17 cellular contexts compared by ENCODE assay signal in genomic region chr4:141571368-141571767, GRCh38.
A peak's percentile ranks its signal among the peaks of the same experiment; 100 is the strongest.
DNase-seq lines count a peak whose midpoint lies in the region; ATAC-seq and TF ChIP-seq lines count a peak whose summit lies in the region.
"Had no signal": no experiment of that assay in that cellular context is flagged by ENCODE, and none has a peak within 500 bp of the region (broad histone marks: within the 10 kb centered on the region; RNA-seq: fewer than 3 reads in every experiment).

No MANE protein-coding gene starts in this region.

- peaks cover 3% of the 10 kb centered on the region for H3K4me1 Mint-ChIP-seq in progenitor cell of endocrine pancreas (ENCODE audit: low read depth)
- H3K4me1 Mint-ChIP-seq: activated naive CD4-positive, alpha-beta T cell treated with anti-CD3 and anti-CD28 coated beads, Interleukin-2, amount 10 ng/mL, durations not matched to agents 7 days and 5 days; natural killer cell had no signal

- no peak overlapping the region for H3K4me3 ChIP-seq in fibroblast of mammary gland (ENCODE audit: control insufficient read depth, low read depth, low read length)
- H3K4me3 ChIP-seq: lung, psoas muscle had no signal

- no peaks in the 10 kb centered on the region for H3K27me3 Mint-ChIP-seq in progenitor cell of endocrine pancreas
- H3K27me3 Mint-ChIP-seq: activated naive CD4-positive, alpha-beta T cell treated with anti-CD3 and anti-CD28 coated beads, Interleukin-2, amount 10 ng/mL, durations not matched to agents 7 days and 5 days had no signal

- H3K36me3 Mint-ChIP-seq in progenitor cell of endocrine pancreas (ENCODE audit: insufficient read depth): no peaks in the 10 kb centered on the region
- H3K36me3 Mint-ChIP-seq: activated naive CD4-positive, alpha-beta T cell treated with anti-CD3 and anti-CD28 coated beads, Interleukin-2, amount 10 ng/mL, durations not matched to agents 7 days and 5 days; natural killer cell had no signal

- H3K9me3 Mint-ChIP-seq in progenitor cell of endocrine pancreas (ENCODE audit: low read depth): no peaks in the 10 kb centered on the region
- H3K9me3 Mint-ChIP-seq: activated naive CD4-positive, alpha-beta T cell treated with anti-CD3 and anti-CD28 coated beads, Interleukin-2, amount 10 ng/mL, durations not matched to agents 7 days and 5 days; natural killer cell had no signal

- H3K4me3 Mint-ChIP-seq in progenitor cell of endocrine pancreas (ENCODE audit: low read depth): no peak overlapping the region
- H3K4me3 Mint-ChIP-seq: activated naive CD4-positive, alpha-beta T cell treated with anti-CD3 and anti-CD28 coated beads, Interleukin-2, amount 10 ng/mL, durations not matched to agents 7 days and 5 days; natural killer cell had no signal

- TF ChIP-seq CTCF in fibroblast of mammary gland (conservative IDR thresholded peaks at IDR 0.05; ENCODE audit: control insufficient read depth, insufficient read depth, low read depth, low read length) (no peak), progenitor cell of endocrine pancreas (IDR thresholded peaks at IDR 0.05; ENCODE audit: unreplicated experiment) (no peak)

- H3K27ac Mint-ChIP-seq in progenitor cell of endocrine pancreas: no peak overlapping the region
- H3K27ac Mint-ChIP-seq: activated naive CD4-positive, alpha-beta T cell treated with anti-CD3 and anti-CD28 coated beads, Interleukin-2, amount 10 ng/mL, durations not matched to agents 7 days and 5 days; natural killer cell had no signal

- DNase-seq in DMS53 (lab: John Stamatoyannopoulos, UW) (peak; percentile 5), DMS53 treated with DMSO at 0.1 percent for 48 hours (lab: John Stamatoyannopoulos, UW; ENCODE audit: unreplicated experiment) (no peak), fibroblast of mammary gland (ENCODE audit: low read depth) (peak; percentile 49), renal cortical epithelial cell (ENCODE audit: low read depth) (peak; percentile 62), progenitor cell of endocrine pancreas (ENCODE audit: low spot score, unreplicated experiment) (no peak), Kasumi-1 (lab: John Stamatoyannopoulos, UW) (no peak)
- DNase-seq: activated CD4-positive, alpha-beta T cell treated with anti-CD3 and anti-CD28 coated beads for 4 hours; activated naive CD4-positive, alpha-beta T cell treated with anti-CD3 and anti-CD28 coated beads, Interleukin-2, amount 10 ng/mL, durations not matched to agents 7 days and 5 days; natural killer cell; NCI-H146; NCI-H446 treated with DMSO at 0.1 percent for 48 hours; psoas muscle; stimulated activated naive CD4-positive, alpha-beta T cell treated with Interleukin-2 at 50 U/mL for 16 hours; trophoblast cell had no signal

- ATAC-seq in SK-N-SH treated with all-trans-retinoic acid at 6 μM for 48 hours (peak; percentile 80), GM21526 (IDR thresholded peaks at IDR 0.05; ENCODE audit: low FRiP score, unreplicated experiment) (no peak)
- ATAC-seq: natural killer cell, psoas muscle had no signal

TF ChIP-seq in SK-N-SH treated with all-trans-retinoic acid at 6 μM for 48 hours, 23 proteins besides CTCF, POLR2A, EP300 and RAD21:
- TF ChIP-seq ZNF70 (CRISPR knock-in tag; IDR thresholded peaks at IDR 0.05): no peak
- no peak for TF ChIP-seq ZC3H10 (CRISPR knock-in tag; IDR thresholded peaks at IDR 0.05)
- no peak for TF ChIP-seq ZFP30 (CRISPR knock-in tag; IDR thresholded peaks at IDR 0.05)
- TF ChIP-seq BACH2 (CRISPR knock-in tag; IDR thresholded peaks at IDR 0.05; ENCODE audit: borderline replicate concordance): no peak
- TF ChIP-seq ESRRG (CRISPR knock-in tag; IDR thresholded peaks at IDR 0.05): no peak
- TF ChIP-seq, protein P1, sequence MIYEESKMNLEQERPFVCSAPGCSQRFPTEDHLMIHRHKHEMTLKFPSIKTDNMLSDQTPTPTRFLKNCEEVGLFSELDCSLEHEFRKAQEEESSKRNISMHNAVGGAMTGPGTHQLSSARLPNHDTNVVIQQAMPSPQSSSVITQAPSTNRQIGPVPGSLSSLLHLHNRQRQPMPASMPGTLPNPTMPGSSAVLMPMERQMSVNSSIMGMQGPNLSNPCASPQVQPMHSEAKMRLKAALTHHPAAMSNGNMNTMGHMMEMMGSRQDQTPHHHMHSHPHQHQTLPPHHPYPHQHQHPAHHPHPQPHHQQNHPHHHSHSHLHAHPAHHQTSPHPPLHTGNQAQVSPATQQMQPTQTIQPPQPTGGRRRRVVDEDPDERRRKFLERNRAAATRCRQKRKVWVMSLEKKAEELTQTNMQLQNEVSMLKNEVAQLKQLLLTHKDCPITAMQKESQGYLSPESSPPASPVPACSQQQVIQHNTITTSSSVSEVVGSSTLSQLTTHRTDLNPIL (CRISPR knock-in tag; IDR thresholded peaks at IDR 0.05; ENCODE audit: low read depth): no peak
- TF ChIP-seq, protein P2, sequence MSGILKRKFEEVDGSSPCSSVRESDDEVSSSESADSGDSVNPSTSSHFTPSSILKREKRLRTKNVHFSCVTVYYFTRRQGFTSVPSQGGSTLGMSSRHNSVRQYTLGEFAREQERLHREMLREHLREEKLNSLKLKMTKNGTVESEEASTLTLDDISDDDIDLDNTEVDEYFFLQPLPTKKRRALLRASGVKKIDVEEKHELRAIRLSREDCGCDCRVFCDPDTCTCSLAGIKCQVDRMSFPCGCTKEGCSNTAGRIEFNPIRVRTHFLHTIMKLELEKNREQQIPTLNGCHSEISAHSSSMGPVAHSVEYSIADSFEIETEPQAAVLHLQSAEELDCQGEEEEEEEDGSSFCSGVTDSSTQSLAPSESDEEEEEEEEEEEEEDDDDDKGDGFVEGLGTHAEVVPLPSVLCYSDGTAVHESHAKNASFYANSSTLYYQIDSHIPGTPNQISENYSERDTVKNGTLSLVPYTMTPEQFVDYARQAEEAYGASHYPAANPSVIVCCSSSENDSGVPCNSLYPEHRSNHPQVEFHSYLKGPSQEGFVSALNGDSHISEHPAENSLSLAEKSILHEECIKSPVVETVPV (CRISPR knock-in tag; IDR thresholded peaks at IDR 0.05): no peak
- TF ChIP-seq TSHZ2 (CRISPR knock-in tag; IDR thresholded peaks at IDR 0.05): no peak
- TF ChIP-seq, protein P3, sequence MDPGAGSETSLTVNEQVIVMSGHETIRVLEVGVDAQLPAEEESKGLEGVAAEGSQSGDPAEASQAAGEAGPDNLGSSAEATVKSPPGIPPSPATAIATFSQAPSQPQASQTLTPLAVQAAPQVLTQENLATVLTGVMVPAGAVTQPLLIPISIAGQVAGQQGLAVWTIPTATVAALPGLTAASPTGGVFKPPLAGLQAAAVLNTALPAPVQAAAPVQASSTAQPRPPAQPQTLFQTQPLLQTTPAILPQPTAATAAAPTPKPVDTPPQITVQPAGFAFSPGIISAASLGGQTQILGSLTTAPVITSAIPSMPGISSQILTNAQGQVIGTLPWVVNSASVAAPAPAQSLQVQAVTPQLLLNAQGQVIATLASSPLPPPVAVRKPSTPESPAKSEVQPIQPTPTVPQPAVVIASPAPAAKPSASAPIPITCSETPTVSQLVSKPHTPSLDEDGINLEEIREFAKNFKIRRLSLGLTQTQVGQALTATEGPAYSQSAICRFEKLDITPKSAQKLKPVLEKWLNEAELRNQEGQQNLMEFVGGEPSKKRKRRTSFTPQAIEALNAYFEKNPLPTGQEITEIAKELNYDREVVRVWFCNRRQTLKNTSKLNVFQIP (CRISPR knock-in tag; IDR thresholded peaks at IDR 0.05; ENCODE audit: borderline replicate concordance, low read depth): no peak
- TF ChIP-seq ARNTL (CRISPR knock-in tag; IDR thresholded peaks at IDR 0.05; ENCODE audit: borderline replicate concordance, low read depth): no peak
- no peak for TF ChIP-seq OSR1 (CRISPR knock-in tag; IDR thresholded peaks at IDR 0.05)
- no peak for TF ChIP-seq ZFP3 (CRISPR knock-in tag; IDR thresholded peaks at IDR 0.05)

Comparison
In these comparisons a context has a peak if more than half of its experiments do, and no peak if none do; other contexts are left out.
1. DNase-seq: peak in DMS53 (single experiment), fibroblast of mammary gland (single experiment) and renal cortical epithelial cell (single experiment); none in DMS53 treated with DMSO at 0.1 percent for 48 hours (single experiment), progenitor cell of endocrine pancreas (single experiment) and Kasumi-1 (0 of 2).